In genomic region chr20:63640086-63640485, GRCh38 we compare ENCODE assay signal across 12 cellular contexts. TPM values are rescaled to one million over a fixed set of nuclear protein-coding genes. Genes with fewer than 3 reads are reported as not detected.
DNase-seq lines count a peak whose midpoint lies in the region; ATAC-seq and TF ChIP-seq lines count a peak whose summit lies in the region.
"Had no signal": no experiment of that assay in that cellular context is flagged by ENCODE, and none has a peak within 500 bp of the region (broad histone marks: within the 10 kb centered on the region; RNA-seq: fewer than 3 reads in every experiment).

No MANE protein-coding gene starts in this region.

- H3K27ac ChIP-seq in lower lobe of right lung (peak overlapping the region; percentile 84), thymus (ENCODE audit: low read depth) (peak overlapping the region; percentile 100)

- intact Hi-C loops in activated CD8-positive, alpha-beta T cell treated with anti-CD3 and anti-CD28 coated beads for 36 hours (cut with micrococcal nuclease) = no loop called here
- intact Hi-C loops in lower lobe of right lung (cut with DNase I) = no loop called here

- TF ChIP-seq CTCF in activated CD8-positive, alpha-beta T cell treated with anti-CD3 and anti-CD28 coated beads for 36 hours (IDR thresholded peaks at IDR 0.05) = no peak
- TF ChIP-seq CTCF in lower lobe of right lung (IDR thresholded peaks at IDR 0.05) = no peak

- no peaks in the 10 kb centered on the region for H3K9me3 Mint-ChIP-seq in activated CD8-positive, alpha-beta T cell treated with anti-CD3 and anti-CD28 coated beads for 36 hours

- H3K27me3 ChIP-seq in lower lobe of right lung (ENCODE audit: low read depth) (no peaks in the 10 kb centered on the region), thymus (ENCODE audit: control insufficient read depth, insufficient read depth) (no peaks in the 10 kb centered on the region)

- peak overlapping the region; percentile 99 for H3K27ac Mint-ChIP-seq in activated CD8-positive, alpha-beta T cell treated with anti-CD3 and anti-CD28 coated beads for 36 hours

- POLR2A ChIA-PET in activated CD8-positive, alpha-beta T cell treated with anti-CD3 and anti-CD28 coated beads for 36 hours (lab: Charles Lee) = interaction anchor here (5.8 kb wide), 1 partner anchor 12 kb away, joined by 57 read pairs; the partner anchor contains the start of gene GMEB2

- no peaks in the 10 kb centered on the region for H3K27me3 Mint-ChIP-seq in activated CD8-positive, alpha-beta T cell treated with anti-CD3 and anti-CD28 coated beads for 36 hours

- H3K9me3 ChIP-seq in lower lobe of right lung = no peaks in the 10 kb centered on the region
- no peaks in the 10 kb centered on the region for H3K9me3 ChIP-seq in thymus (ENCODE audit: control insufficient read depth)

- peak; percentile 42 for DNase-seq in activated T-cell treated with anti-CD3 and anti-CD28 coated beads, Interleukin-2, amount 50 U/mL, for 1 hour
- no peak for DNase-seq in activated T-cell treated with anti-CD3 and anti-CD28 coated beads for 4 hours
- no peak for DNase-seq in activated CD8-positive, alpha-beta T cell treated with anti-CD3 and anti-CD28 coated beads for 36 hours
- DNase-seq in lower lobe of right lung = peak; percentile 53
- no peak for DNase-seq in cerebellar nuclear complex (lab: John Stamatoyannopoulos, UW)
- no peak for DNase-seq in NCI-H2081 (lab: John Stamatoyannopoulos, UW)
- no peak for DNase-seq in COR-L47 (lab: John Stamatoyannopoulos, UW)
- DNase-seq: ACHN; activated CD4-positive, alpha-beta T cell treated with anti-CD3 and anti-CD28 coated beads for 1 hour; anterior cingulate cortex; NCI-H446 treated with DMSO at 0.1 percent for 48 hours had no signal

- 96% methylated on average over 8 of the region's 8 CpGs for WGBS in thymus

- no peaks in the 10 kb centered on the region for H3K36me3 ChIP-seq in lower lobe of right lung
- H3K36me3 ChIP-seq in thymus (ENCODE audit: control insufficient read depth, insufficient read depth) = peaks cover 10% of the 10 kb centered on the region

- H3K4me3 Mint-ChIP-seq in activated CD8-positive, alpha-beta T cell treated with anti-CD3 and anti-CD28 coated beads for 36 hours = peak overlapping the region; percentile 79

- H3K4me1 ChIP-seq in lower lobe of right lung (peaks cover 47% of the 10 kb centered on the region), thymus (ENCODE audit: control insufficient read depth, insufficient read depth, low read length) (peaks cover 47% of the 10 kb centered on the region)

- ATAC-seq in activated CD8-positive, alpha-beta T cell treated with anti-CD3 and anti-CD28 coated beads for 36 hours = no peak
- no peak for ATAC-seq in lower lobe of right lung

- H3K4me3 ChIP-seq in lower lobe of right lung (peak overlapping the region; percentile 73), thymus (ENCODE audit: low read length) (no peak overlapping the region)

- CTCF ChIA-PET in activated CD8-positive, alpha-beta T cell treated with anti-CD3 and anti-CD28 coated beads for 36 hours (lab: Charles Lee) = no interaction called here

- H3K36me3 Mint-ChIP-seq in activated CD8-positive, alpha-beta T cell treated with anti-CD3 and anti-CD28 coated beads for 36 hours (ENCODE audit: low read depth) = peaks cover 3% of the 10 kb centered on the region

- peaks cover 34% of the 10 kb centered on the region for H3K4me1 Mint-ChIP-seq in activated CD8-positive, alpha-beta T cell treated with anti-CD3 and anti-CD28 coated beads for 36 hours (ENCODE audit: low read depth)

RNA-seq across cellular contexts. Expression of gene STMN3, which starts 13.1 kb away (rescaled TPM):
- total RNA-seq in activated CD8-positive, alpha-beta T cell treated with anti-CD3 and anti-CD28 coated beads for 36 hours = 10 to 100 TPM; 17.8 to 18.4 TPM
- 12.1 TPM for total RNA-seq in lower lobe of right lung
- polyA plus RNA-seq in thymus = 77.9 TPM

RNA-seq across cellular contexts. Expression of gene GMEB2, which starts 13.2 kb away (rescaled TPM):
- total RNA-seq in activated CD8-positive, alpha-beta T cell treated with anti-CD3 and anti-CD28 coated beads for 36 hours = 10 to 100 TPM; 16.2 to 16.3 TPM
- 9.7 TPM for total RNA-seq in lower lobe of right lung
- 16.3 TPM for polyA plus RNA-seq in thymus

RNA-seq across cellular contexts. Expression of gene RTEL1, which starts 18.0 kb away (rescaled TPM):
- 10 to 100 TPM; 37.4 to 39.1 TPM for total RNA-seq in activated CD8-positive, alpha-beta T cell treated with anti-CD3 and anti-CD28 coated beads for 36 hours
- total RNA-seq in lower lobe of right lung = 23.8 TPM
- polyA plus RNA-seq in thymus = 18.8 TPM

RNA-seq across cellular contexts. Expression of gene TNFRSF6B, which starts 56.4 kb away (rescaled TPM):
- total RNA-seq in activated CD8-positive, alpha-beta T cell treated with anti-CD3 and anti-CD28 coated beads for 36 hours = not detected
- total RNA-seq in lower lobe of right lung = 5.3 TPM
- 34.7 TPM for polyA plus RNA-seq in thymus

Comparison
In these comparisons a context has a peak if more than half of its experiments do, and no peak if none do; other contexts are left out.
1. DNase-seq: peak in activated T-cell treated with anti-CD3 and anti-CD28 coated beads, Interleukin-2, amount 50 U/mL, for 1 hour (single experiment) and lower lobe of right lung (single experiment); none in activated T-cell treated with anti-CD3 and anti-CD28 coated beads for 4 hours (single experiment), activated CD8-positive, alpha-beta T cell treated with anti-CD3 and anti-CD28 coated beads for 36 hours (single experiment), cerebellar nuclear complex (0 of 2), NCI-H2081 (0 of 2) and COR-L47 (single experiment).